Comparison of ENCODE assay signal across 1 cellular context in genomic region chr11:95972055-95972454, GRCh38.
TF ChIP-seq lines count a peak whose summit lies in the region.

No MANE protein-coding gene starts in this region.

TF ChIP-seq in SK-N-SH, 30 proteins besides CTCF, POLR2A, EP300 and RAD21 (continued from another document):
- no peak for TF ChIP-seq FOSL2 (IDR thresholded peaks at IDR 0.05; ENCODE audit: borderline replicate concordance, low read depth)
- no peak for TF ChIP-seq POLR2AphosphoS5 (IDR thresholded peaks at IDR 0.05; ENCODE audit: low read depth, low read length)
- no peak for TF ChIP-seq SMC3 (IDR thresholded peaks at IDR 0.05; ENCODE audit: low read depth, low read length)
- no peak for TF ChIP-seq YY1 (IDR thresholded peaks at IDR 0.05; ENCODE audit: low read depth)
- no peak for TF ChIP-seq GABPA (IDR thresholded peaks at IDR 0.05; ENCODE audit: low read depth)
- no peak for TF ChIP-seq EZH2phosphoT487 (IDR thresholded peaks at IDR 0.05; ENCODE audit: borderline replicate concordance, low read depth)
- no peak for TF ChIP-seq GATA2 (CRISPR knock-in tag; IDR thresholded peaks at IDR 0.05)
- no peak for TF ChIP-seq NFIC (IDR thresholded peaks at IDR 0.05; ENCODE audit: borderline replicate concordance)
- no peak for TF ChIP-seq FOXJ3 (CRISPR knock-in tag; IDR thresholded peaks at IDR 0.05)
- TF ChIP-seq ELF1 (IDR thresholded peaks at IDR 0.05) = no peak
- no peak for TF ChIP-seq TCF12 (IDR thresholded peaks at IDR 0.05)
TF ChIP-seq in SK-N-SH: peak in this region for 0.
